In the genomic region with DNA sequence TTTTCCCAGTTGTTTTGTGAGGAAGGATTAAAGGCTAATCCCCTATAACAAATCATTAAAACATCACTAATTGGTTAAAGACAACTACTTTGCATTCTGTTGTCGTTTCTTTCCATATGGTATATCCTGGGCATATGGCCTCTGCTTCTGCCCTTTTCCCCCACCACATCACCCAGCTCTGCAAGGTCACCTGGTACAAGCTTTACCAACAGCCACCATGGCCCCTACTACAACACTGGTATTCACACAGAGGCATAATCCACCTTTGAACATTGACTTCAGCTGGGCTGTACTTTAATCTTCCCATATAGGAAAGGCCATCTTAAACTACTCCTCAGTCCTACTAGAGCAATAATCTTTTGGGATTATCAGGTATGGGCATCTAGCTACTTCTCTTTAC, we compare ENCODE assay signal across 28 cellular contexts.
"Had no signal": no experiment of that assay in that cellular context is flagged by ENCODE, and none has a peak within 500 bp of the region (broad histone marks: within the 10 kb centered on the region; RNA-seq: fewer than 3 reads in every experiment).

No MANE protein-coding gene starts in this region.

- H3K9me3 Mint-ChIP-seq: activated CD4-positive, alpha-beta memory T cell treated with anti-CD3 and anti-CD28 coated beads, Interleukin-2, amount 10 ng/mL, durations not matched to agents 7 days and 5 days; mesothelial cell of epicardium; nephron progenitor cell had no signal

- H3K4me3 Mint-ChIP-seq: activated CD4-positive, alpha-beta memory T cell treated with anti-CD3 and anti-CD28 coated beads, Interleukin-2, amount 10 ng/mL, durations not matched to agents 7 days and 5 days; activated CD4-positive, alpha-beta T cell treated with anti-CD3 and anti-CD28 coated beads, Interleukin-2, amount 10 ng/mL, durations not matched to agents 7 days and 5 days; activated T-cell treated with anti-CD3 and anti-CD28 coated beads, Interleukin-2, amount 50 U/mL, for 4 hours; activated T-helper 17 cell treated with anti-CD3 and anti-CD28 coated beads, Interleukin-2, amount 50 U/mL, for 72 hours; effector memory CD8-positive, alpha-beta T cell; immature natural killer cell; mesothelial cell of epicardium; naive B cell; nephron progenitor cell had no signal

- DNase-seq: activated CD4-positive, alpha-beta memory T cell treated with anti-CD3 and anti-CD28 coated beads, Interleukin-2, amount 10 ng/mL, durations not matched to agents 7 days and 5 days; activated CD4-positive, alpha-beta T cell treated with anti-CD3 and anti-CD28 coated beads for 1 hour; activated CD4-positive, alpha-beta T cell treated with anti-CD3 and anti-CD28 coated beads, Interleukin-2, amount 10 ng/mL, durations not matched to agents 7 days and 5 days; activated gamma-delta T cell treated with Interleukin-2 at 50 U/mL for 16 hours; activated naive CD4-positive, alpha-beta T cell treated with anti-CD3 and anti-CD28 coated beads, Interleukin-2, amount 50 U/mL, for 16 hours; activated T-cell treated with anti-CD3 and anti-CD28 coated beads, Interleukin-2, amount 50 U/mL, for 4 hours; amniotic stem cell; brain microvascular endothelial cell; cortex of kidney; effector memory CD8-positive, alpha-beta T cell; erythroblast; heart left ventricle; hypothalamus; immature natural killer cell; kidney; left colon; mammary epithelial cell; naive B cell; nephron progenitor cell; right lobe of liver; stimulated activated CD4-positive, alpha-beta T cell treated with anti-CD3 and anti-CD28 coated beads, Interleukin-4, amount 100 ng/mL, for 1 hour; stimulated activated naive CD8-positive, alpha-beta T cell treated with anti-CD3 and anti-CD28 coated beads, Interleukin-15, Interleukin-2, amounts not matched to agents 100 U/mL and 50 U/mL, for 24 hours; T1000; testis; transverse colon had no signal

- H3K9me3 ChIP-seq: heart left ventricle, neutrophil, right lobe of liver, testis, transverse colon had no signal

- H3K27me3 Mint-ChIP-seq: activated CD4-positive, alpha-beta memory T cell treated with anti-CD3 and anti-CD28 coated beads, Interleukin-2, amount 10 ng/mL, durations not matched to agents 7 days and 5 days; activated CD4-positive, alpha-beta T cell treated with anti-CD3 and anti-CD28 coated beads, Interleukin-2, amount 10 ng/mL, durations not matched to agents 7 days and 5 days; activated T-helper 17 cell treated with anti-CD3 and anti-CD28 coated beads, Interleukin-2, amount 50 U/mL, for 72 hours; effector memory CD8-positive, alpha-beta T cell; naive B cell had no signal

- H3K4me3 ChIP-seq: heart left ventricle, right lobe of liver, testis, transverse colon had no signal

- H3K36me3 Mint-ChIP-seq: immature natural killer cell, mesothelial cell of epicardium, naive B cell had no signal

- H3K27ac ChIP-seq: brain microvascular endothelial cell, heart left ventricle, neutrophil, right lobe of liver, testis, transverse colon had no signal

- H3K27ac Mint-ChIP-seq: activated CD4-positive, alpha-beta memory T cell treated with anti-CD3 and anti-CD28 coated beads, Interleukin-2, amount 10 ng/mL, durations not matched to agents 7 days and 5 days; activated CD4-positive, alpha-beta T cell treated with anti-CD3 and anti-CD28 coated beads, Interleukin-2, amount 10 ng/mL, durations not matched to agents 7 days and 5 days; activated T-helper 17 cell treated with anti-CD3 and anti-CD28 coated beads, Interleukin-2, amount 50 U/mL, for 72 hours; effector memory CD8-positive, alpha-beta T cell; immature natural killer cell; naive B cell; nephron progenitor cell had no signal

- ATAC-seq: activated T-cell treated with anti-CD3 and anti-CD28 coated beads, Interleukin-2, amount 50 U/mL, for 4 hours; activated T-helper 17 cell treated with anti-CD3 and anti-CD28 coated beads, Interleukin-2, amount 50 U/mL, for 72 hours; effector memory CD8-positive, alpha-beta T cell; heart left ventricle; left colon; right lobe of liver; stimulated activated naive CD8-positive, alpha-beta T cell treated with anti-CD3 and anti-CD28 coated beads, Interleukin-15, Interleukin-2, amounts not matched to agents 100 U/mL and 50 U/mL, for 24 hours had no signal

- H3K27me3 ChIP-seq: brain microvascular endothelial cell, heart left ventricle, neutrophil, right lobe of liver, testis, transverse colon had no signal

- H3K36me3 ChIP-seq: brain microvascular endothelial cell, heart left ventricle, neutrophil, right lobe of liver, transverse colon had no signal

- H3K4me1 ChIP-seq: heart left ventricle, right lobe of liver, testis, transverse colon had no signal

- H3K4me1 Mint-ChIP-seq: activated CD4-positive, alpha-beta memory T cell treated with anti-CD3 and anti-CD28 coated beads, Interleukin-2, amount 10 ng/mL, durations not matched to agents 7 days and 5 days; activated CD4-positive, alpha-beta T cell treated with anti-CD3 and anti-CD28 coated beads, Interleukin-2, amount 10 ng/mL, durations not matched to agents 7 days and 5 days; activated T-helper 17 cell treated with anti-CD3 and anti-CD28 coated beads, Interleukin-2, amount 50 U/mL, for 72 hours; immature natural killer cell; nephron progenitor cell had no signal
